Comparison of ENCODE assay signal across 1 cellular context in the genomic region with DNA sequence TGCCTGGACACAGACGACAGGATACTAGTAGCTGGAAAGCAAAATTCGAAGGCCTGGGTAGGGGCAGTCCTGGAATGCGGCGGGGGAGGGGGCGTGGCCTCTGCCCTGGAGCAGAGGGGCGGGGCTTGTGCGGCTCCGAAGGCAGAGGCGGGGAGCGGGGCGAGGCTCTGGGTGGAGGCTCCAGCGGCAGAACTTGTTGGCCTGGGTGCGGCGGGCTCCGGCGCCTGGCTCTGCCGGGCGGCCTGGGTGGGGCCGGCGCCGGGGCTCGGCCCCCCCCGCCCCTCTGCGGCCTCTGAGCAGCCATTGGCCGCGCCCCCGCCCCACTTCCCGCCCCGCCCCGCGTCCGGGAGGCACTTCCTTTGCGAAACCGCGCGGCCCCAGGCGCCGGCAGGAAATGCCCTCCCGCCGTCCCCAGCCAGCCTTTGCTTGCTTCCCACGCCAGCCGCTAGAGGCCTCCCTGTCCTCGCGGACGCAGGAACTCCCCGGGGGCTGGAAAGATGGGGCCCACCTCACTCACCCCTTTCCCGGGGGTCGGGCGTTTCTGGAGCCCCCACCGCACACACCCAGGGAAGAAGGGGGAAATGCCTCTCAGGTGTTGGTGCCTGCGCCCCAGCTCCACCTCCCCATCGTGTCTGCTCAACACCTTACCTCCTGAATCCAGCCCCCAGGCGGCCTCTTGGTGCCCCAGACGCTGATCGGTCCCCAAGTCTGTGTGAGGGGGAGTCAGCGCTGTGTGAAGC.
A peak's percentile ranks its signal among the peaks of the same experiment; 100 is the strongest.
TF ChIP-seq lines count a peak whose summit lies in the region.

No MANE protein-coding gene starts in this region.

TF ChIP-seq in K562, 482 proteins besides CTCF, POLR2A, EP300 and RAD21 (continued from another document and continues in another):
- peak; percentile 59 for TF ChIP-seq HMGN3 (IDR thresholded peaks at IDR 0.05; ENCODE audit: borderline replicate concordance, extremely low read depth, insufficient read length, low read depth, low read length)
- TF ChIP-seq, protein P1, sequence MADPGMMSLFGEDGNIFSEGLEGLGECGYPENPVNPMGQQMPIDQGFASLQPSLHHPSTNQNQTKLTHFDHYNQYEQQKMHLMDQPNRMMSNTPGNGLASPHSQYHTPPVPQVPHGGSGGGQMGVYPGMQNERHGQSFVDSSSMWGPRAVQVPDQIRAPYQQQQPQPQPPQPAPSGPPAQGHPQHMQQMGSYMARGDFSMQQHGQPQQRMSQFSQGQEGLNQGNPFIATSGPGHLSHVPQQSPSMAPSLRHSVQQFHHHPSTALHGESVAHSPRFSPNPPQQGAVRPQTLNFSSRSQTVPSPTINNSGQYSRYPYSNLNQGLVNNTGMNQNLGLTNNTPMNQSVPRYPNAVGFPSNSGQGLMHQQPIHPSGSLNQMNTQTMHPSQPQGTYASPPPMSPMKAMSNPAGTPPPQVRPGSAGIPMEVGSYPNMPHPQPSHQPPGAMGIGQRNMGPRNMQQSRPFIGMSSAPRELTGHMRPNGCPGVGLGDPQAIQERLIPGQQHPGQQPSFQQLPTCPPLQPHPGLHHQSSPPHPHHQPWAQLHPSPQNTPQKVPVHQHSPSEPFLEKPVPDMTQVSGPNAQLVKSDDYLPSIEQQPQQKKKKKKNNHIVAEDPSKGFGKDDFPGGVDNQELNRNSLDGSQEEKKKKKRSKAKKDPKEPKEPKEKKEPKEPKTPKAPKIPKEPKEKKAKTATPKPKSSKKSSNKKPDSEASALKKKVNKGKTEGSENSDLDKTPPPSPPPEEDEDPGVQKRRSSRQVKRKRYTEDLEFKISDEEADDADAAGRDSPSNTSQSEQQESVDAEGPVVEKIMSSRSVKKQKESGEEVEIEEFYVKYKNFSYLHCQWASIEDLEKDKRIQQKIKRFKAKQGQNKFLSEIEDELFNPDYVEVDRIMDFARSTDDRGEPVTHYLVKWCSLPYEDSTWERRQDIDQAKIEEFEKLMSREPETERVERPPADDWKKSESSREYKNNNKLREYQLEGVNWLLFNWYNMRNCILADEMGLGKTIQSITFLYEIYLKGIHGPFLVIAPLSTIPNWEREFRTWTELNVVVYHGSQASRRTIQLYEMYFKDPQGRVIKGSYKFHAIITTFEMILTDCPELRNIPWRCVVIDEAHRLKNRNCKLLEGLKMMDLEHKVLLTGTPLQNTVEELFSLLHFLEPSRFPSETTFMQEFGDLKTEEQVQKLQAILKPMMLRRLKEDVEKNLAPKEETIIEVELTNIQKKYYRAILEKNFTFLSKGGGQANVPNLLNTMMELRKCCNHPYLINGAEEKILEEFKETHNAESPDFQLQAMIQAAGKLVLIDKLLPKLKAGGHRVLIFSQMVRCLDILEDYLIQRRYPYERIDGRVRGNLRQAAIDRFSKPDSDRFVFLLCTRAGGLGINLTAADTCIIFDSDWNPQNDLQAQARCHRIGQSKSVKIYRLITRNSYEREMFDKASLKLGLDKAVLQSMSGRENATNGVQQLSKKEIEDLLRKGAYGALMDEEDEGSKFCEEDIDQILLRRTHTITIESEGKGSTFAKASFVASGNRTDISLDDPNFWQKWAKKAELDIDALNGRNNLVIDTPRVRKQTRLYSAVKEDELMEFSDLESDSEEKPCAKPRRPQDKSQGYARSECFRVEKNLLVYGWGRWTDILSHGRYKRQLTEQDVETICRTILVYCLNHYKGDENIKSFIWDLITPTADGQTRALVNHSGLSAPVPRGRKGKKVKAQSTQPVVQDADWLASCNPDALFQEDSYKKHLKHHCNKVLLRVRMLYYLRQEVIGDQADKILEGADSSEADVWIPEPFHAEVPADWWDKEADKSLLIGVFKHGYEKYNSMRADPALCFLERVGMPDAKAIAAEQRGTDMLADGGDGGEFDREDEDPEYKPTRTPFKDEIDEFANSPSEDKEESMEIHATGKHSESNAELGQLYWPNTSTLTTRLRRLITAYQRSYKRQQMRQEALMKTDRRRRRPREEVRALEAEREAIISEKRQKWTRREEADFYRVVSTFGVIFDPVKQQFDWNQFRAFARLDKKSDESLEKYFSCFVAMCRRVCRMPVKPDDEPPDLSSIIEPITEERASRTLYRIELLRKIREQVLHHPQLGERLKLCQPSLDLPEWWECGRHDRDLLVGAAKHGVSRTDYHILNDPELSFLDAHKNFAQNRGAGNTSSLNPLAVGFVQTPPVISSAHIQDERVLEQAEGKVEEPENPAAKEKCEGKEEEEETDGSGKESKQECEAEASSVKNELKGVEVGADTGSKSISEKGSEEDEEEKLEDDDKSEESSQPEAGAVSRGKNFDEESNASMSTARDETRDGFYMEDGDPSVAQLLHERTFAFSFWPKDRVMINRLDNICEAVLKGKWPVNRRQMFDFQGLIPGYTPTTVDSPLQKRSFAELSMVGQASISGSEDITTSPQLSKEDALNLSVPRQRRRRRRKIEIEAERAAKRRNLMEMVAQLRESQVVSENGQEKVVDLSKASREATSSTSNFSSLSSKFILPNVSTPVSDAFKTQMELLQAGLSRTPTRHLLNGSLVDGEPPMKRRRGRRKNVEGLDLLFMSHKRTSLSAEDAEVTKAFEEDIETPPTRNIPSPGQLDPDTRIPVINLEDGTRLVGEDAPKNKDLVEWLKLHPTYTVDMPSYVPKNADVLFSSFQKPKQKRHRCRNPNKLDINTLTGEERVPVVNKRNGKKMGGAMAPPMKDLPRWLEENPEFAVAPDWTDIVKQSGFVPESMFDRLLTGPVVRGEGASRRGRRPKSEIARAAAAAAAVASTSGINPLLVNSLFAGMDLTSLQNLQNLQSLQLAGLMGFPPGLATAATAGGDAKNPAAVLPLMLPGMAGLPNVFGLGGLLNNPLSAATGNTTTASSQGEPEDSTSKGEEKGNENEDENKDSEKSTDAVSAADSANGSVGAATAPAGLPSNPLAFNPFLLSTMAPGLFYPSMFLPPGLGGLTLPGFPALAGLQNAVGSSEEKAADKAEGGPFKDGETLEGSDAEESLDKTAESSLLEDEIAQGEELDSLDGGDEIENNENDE (IDR thresholded peaks at IDR 0.05; ENCODE audit: low read depth, low read length), result no peak
- no peak for TF ChIP-seq STAT6 (CRISPR knock-in tag; IDR thresholded peaks at IDR 0.05)
- no peak for TF ChIP-seq NELFE (IDR thresholded peaks at IDR 0.05; ENCODE audit: insufficient read depth, insufficient read length)
- TF ChIP-seq, protein P2, sequence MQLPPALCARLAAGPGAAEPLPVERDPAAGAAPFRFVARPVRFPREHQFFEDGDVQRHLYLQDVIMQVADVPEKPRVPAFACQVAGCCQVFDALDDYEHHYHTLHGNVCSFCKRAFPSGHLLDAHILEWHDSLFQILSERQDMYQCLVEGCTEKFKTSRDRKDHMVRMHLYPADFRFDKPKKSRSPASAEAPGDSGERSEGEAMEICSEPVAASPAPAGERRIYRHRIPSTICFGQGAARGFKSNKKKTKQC (CRISPR knock-in tag; IDR thresholded peaks at IDR 0.05), result no peak
- no peak for TF ChIP-seq CBFA2T3 (IDR thresholded peaks at IDR 0.05)
- peak; percentile 73 for TF ChIP-seq RBFOX2 (IDR thresholded peaks at IDR 0.05; ENCODE audit: low read depth, low read length)
- TF ChIP-seq CEBPB (tag; IDR thresholded peaks at IDR 0.05), result no peak
- TF ChIP-seq TEAD4 (IDR thresholded peaks at IDR 0.05; ENCODE audit: low read length), result peak; percentile 70
- TF ChIP-seq TEAD4 (CRISPR knock-in tag; IDR thresholded peaks at IDR 0.05; ENCODE audit: borderline replicate concordance), result no peak
- TF ChIP-seq, protein P3, sequence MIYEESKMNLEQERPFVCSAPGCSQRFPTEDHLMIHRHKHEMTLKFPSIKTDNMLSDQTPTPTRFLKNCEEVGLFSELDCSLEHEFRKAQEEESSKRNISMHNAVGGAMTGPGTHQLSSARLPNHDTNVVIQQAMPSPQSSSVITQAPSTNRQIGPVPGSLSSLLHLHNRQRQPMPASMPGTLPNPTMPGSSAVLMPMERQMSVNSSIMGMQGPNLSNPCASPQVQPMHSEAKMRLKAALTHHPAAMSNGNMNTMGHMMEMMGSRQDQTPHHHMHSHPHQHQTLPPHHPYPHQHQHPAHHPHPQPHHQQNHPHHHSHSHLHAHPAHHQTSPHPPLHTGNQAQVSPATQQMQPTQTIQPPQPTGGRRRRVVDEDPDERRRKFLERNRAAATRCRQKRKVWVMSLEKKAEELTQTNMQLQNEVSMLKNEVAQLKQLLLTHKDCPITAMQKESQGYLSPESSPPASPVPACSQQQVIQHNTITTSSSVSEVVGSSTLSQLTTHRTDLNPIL (CRISPR knock-in tag; IDR thresholded peaks at IDR 0.05), result peak; percentile 81
- TF ChIP-seq ARID2 (IDR thresholded peaks at IDR 0.05), result no peak
- TF ChIP-seq, protein P4, sequence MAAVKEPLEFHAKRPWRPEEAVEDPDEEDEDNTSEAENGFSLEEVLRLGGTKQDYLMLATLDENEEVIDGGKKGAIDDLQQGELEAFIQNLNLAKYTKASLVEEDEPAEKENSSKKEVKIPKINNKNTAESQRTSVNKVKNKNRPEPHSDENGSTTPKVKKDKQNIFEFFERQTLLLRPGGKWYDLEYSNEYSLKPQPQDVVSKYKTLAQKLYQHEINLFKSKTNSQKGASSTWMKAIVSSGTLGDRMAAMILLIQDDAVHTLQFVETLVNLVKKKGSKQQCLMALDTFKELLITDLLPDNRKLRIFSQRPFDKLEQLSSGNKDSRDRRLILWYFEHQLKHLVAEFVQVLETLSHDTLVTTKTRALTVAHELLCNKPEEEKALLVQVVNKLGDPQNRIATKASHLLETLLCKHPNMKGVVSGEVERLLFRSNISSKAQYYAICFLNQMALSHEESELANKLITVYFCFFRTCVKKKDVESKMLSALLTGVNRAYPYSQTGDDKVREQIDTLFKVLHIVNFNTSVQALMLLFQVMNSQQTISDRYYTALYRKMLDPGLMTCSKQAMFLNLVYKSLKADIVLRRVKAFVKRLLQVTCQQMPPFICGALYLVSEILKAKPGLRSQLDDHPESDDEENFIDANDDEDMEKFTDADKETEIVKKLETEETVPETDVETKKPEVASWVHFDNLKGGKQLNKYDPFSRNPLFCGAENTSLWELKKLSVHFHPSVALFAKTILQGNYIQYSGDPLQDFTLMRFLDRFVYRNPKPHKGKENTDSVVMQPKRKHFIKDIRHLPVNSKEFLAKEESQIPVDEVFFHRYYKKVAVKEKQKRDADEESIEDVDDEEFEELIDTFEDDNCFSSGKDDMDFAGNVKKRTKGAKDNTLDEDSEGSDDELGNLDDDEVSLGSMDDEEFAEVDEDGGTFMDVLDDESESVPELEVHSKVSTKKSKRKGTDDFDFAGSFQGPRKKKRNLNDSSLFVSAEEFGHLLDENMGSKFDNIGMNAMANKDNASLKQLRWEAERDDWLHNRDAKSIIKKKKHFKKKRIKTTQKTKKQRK (IDR thresholded peaks at IDR 0.05; ENCODE audit: borderline replicate concordance, low read depth, low read length), result no peak
- TF ChIP-seq, protein P5, sequence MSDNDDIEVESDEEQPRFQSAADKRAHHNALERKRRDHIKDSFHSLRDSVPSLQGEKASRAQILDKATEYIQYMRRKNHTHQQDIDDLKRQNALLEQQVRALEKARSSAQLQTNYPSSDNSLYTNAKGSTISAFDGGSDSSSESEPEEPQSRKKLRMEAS (CRISPR knock-in tag; IDR thresholded peaks at IDR 0.05), result no peak
- no peak for TF ChIP-seq NR0B1 (IDR thresholded peaks at IDR 0.05; ENCODE audit: partially characterized antibody)
- peak; percentile 85 for TF ChIP-seq RBM22 (IDR thresholded peaks at IDR 0.05; ENCODE audit: low read depth, low read length, poor library complexity, severe bottlenecking)
- no peak for TF ChIP-seq RBBP5 (IDR thresholded peaks at IDR 0.05; ENCODE audit: borderline replicate concordance, insufficient read depth, low read length, poor library complexity, severe bottlenecking)
- no peak for TF ChIP-seq HDAC8 (tag; IDR thresholded peaks at IDR 0.05)
- no peak for TF ChIP-seq ZNF232 (CRISPR knock-in tag; IDR thresholded peaks at IDR 0.05)
- no peak for TF ChIP-seq CEBPG (CRISPR knock-in tag; IDR thresholded peaks at IDR 0.05)
- TF ChIP-seq CEBPG (tag; conservative IDR thresholded peaks at IDR 0.05 in 1 of 2, IDR thresholded peaks at IDR 0.05 in 1 of 2), result no peak
- no peak for TF ChIP-seq CGGBP1 (CRISPR knock-in tag; IDR thresholded peaks at IDR 0.05)
- no peak for TF ChIP-seq MCM5 (IDR thresholded peaks at IDR 0.05; ENCODE audit: low read depth)
- no peak for TF ChIP-seq ZNF311 (CRISPR knock-in tag; IDR thresholded peaks at IDR 0.05)
- no peak for TF ChIP-seq MAFG (tag; conservative IDR thresholded peaks at IDR 0.05)
- TF ChIP-seq IFI16 (CRISPR knock-in tag; IDR thresholded peaks at IDR 0.05), result no peak
- TF ChIP-seq TBP (optimal IDR thresholded peaks at IDR 0.05; ENCODE audit: low read depth, low read length), result no peak
- TF ChIP-seq CBFA2T2 (conservative IDR thresholded peaks at IDR 0.05), result no peak
- peak; percentile 27 for TF ChIP-seq SP1 (CRISPR knock-in tag; IDR thresholded peaks at IDR 0.05)
- TF ChIP-seq NR2C2 (CRISPR knock-in tag; IDR thresholded peaks at IDR 0.05), result 0 out of 2 replicates have a peak, but pooled peaks have one; percentile 20
- TF ChIP-seq NR2C2 (tag; IDR thresholded peaks at IDR 0.05), result no peak
- no peak for TF ChIP-seq ZNF551 (CRISPR knock-in tag; IDR thresholded peaks at IDR 0.05)
- TF ChIP-seq SETDB1 (IDR thresholded peaks at IDR 0.05; ENCODE audit: low read length), result no peak
- TF ChIP-seq ETV5 (CRISPR knock-in tag; IDR thresholded peaks at IDR 0.05; ENCODE audit: low read depth), result no peak
- TF ChIP-seq ZNF184 (CRISPR knock-in tag; IDR thresholded peaks at IDR 0.05), result no peak
